ENCODE assay signal across 8 cellular contexts in genomic region chr3:29282431-29283296, GRCh38. TPM values are rescaled to one million over a fixed set of nuclear protein-coding genes. Genes with fewer than 3 reads are reported as not detected.
A peak's percentile ranks its signal among the peaks of the same experiment; 100 is the strongest.
DNase-seq lines count a peak whose midpoint lies in the region; ATAC-seq and TF ChIP-seq lines count a peak whose summit lies in the region.

No MANE protein-coding gene starts in this region.

- no peak for TF ChIP-seq POLR2A in ovary (IDR thresholded peaks at IDR 0.05)

- no peaks in the 10 kb centered on the region for H3K9me3 ChIP-seq in DND-41 (ENCODE audit: insufficient read depth, low read length, severe bottlenecking)
- H3K9me3 ChIP-seq in ovary: no peaks in the 10 kb centered on the region
- no peaks in the 10 kb centered on the region for H3K9me3 ChIP-seq in mucosa of descending colon

- H3K4me1 ChIP-seq in DND-41 (ENCODE audit: insufficient read depth, low read length): peaks cover 29% of the 10 kb centered on the region
- peaks cover 4% of the 10 kb centered on the region for H3K4me1 ChIP-seq in ovary (ENCODE audit: insufficient read depth)
- no peaks in the 10 kb centered on the region for H3K4me1 ChIP-seq in mucosa of descending colon (ENCODE audit: low read depth)

- H3K36me3 ChIP-seq in DND-41 (ENCODE audit: insufficient read depth, low read length) (no peaks in the 10 kb centered on the region), ovary (no peaks in the 10 kb centered on the region), mucosa of descending colon (ENCODE audit: low read depth) (no peaks in the 10 kb centered on the region)

- 2 to 6% (median 3%) methylated on average over 14 of the region's 14 CpGs for WGBS in ovary, 3 donors

- H3K4me3 ChIP-seq in DND-41 (ENCODE audit: low read depth in 1 of 2, low read length in 2 of 2): peak overlapping the region in 1 of 2 experiments; percentile 59; a peak in 2 of 4 replicates
- H3K4me3 ChIP-seq in ovary: peak overlapping the region; percentile 53
- no peak overlapping the region for H3K4me3 ChIP-seq in mucosa of descending colon

- H4K20me1 ChIP-seq in DND-41 (ENCODE audit: insufficient read depth, low read length): no peaks in the 10 kb centered on the region

- no peaks in the 10 kb centered on the region for H3K36me3 Mint-ChIP-seq in endothelial cell (ENCODE audit: low read depth, unreplicated experiment)

- ATAC-seq in DND-41 (ENCODE audit: insufficient read depth, low read depth): no peak
- ATAC-seq in sciatic nerve: no peak
- ATAC-seq in HG03159 (IDR thresholded peaks at IDR 0.05; ENCODE audit: unreplicated experiment): no peak
- no peak for ATAC-seq in mucosa of descending colon

- H3K27me3 ChIP-seq in DND-41 (ENCODE audit: insufficient read depth, low read length, poor library complexity): no peaks in the 10 kb centered on the region
- no peaks in the 10 kb centered on the region for H3K27me3 ChIP-seq in ovary

- H3K27ac ChIP-seq in DND-41 (ENCODE audit: low read length) (no peak overlapping the region), ovary (peak overlapping the region; percentile 51 to 79)

- H3K9ac ChIP-seq in DND-41 (ENCODE audit: low read depth, low read length): no peak overlapping the region

- intact Hi-C loops in ovary (cut with DNase I): loop anchor here in 2 of 4 donors (5.0 to 10.0 kb wide), 3 partner anchors 50 to 482 kb away; no protein-coding TSS in a partner anchor
- intact Hi-C loops in sciatic nerve (cut with DNase I): no loop called here
- intact Hi-C loops in mucosa of descending colon (cut with DNase I, micrococcal nuclease): loop anchor here in 1 of 2 donors (10.0 kb wide), 2 partner anchors 412 to 482 kb away; no protein-coding TSS in a partner anchor

- H2AFZ ChIP-seq in DND-41 (ENCODE audit: low read depth, low read length): peak overlapping the region; percentile 85; the same call in 1 of the 2 replicates

- peak overlapping the region; percentile 92 for H3K27ac Mint-ChIP-seq in endothelial cell (ENCODE audit: unreplicated experiment)

- peaks cover 2% of the 10 kb centered on the region for H3K27me3 Mint-ChIP-seq in endothelial cell (ENCODE audit: unreplicated experiment)

- no peak for TF ChIP-seq CTCF in DND-41 (IDR thresholded peaks at IDR 0.05; ENCODE audit: borderline replicate concordance, extremely low read depth, low read length, poor library complexity, severe bottlenecking)
- no peak for TF ChIP-seq CTCF in endothelial cell (IDR thresholded peaks at IDR 0.05; ENCODE audit: unreplicated experiment)
- TF ChIP-seq CTCF in ovary (IDR thresholded peaks at IDR 0.05): no peak
- no peak for TF ChIP-seq CTCF in mucosa of descending colon (IDR thresholded peaks at IDR 0.05)

- peaks cover 53% of the 10 kb centered on the region for H3K4me1 Mint-ChIP-seq in endothelial cell (ENCODE audit: unreplicated experiment)

- peak overlapping the region; percentile 76; the same call in 1 of the 2 replicates for H3K4me2 ChIP-seq in DND-41 (ENCODE audit: insufficient read depth, low read length)

- DNase-seq in DND-41: no peak
- peak; percentile 44 for DNase-seq in NCI-H226
- no peak for DNase-seq in endothelial cell (ENCODE audit: low spot score)
- DNase-seq in ovary: peak in 2 of 5 donors; percentile 17 to 19
- no peak for DNase-seq in sciatic nerve (ENCODE audit: low spot score)
- no peak for DNase-seq in AML-193 (lab: John Stamatoyannopoulos, UW)
- no peak for DNase-seq in mucosa of descending colon

- no peaks in the 10 kb centered on the region for H3K9me3 Mint-ChIP-seq in endothelial cell (ENCODE audit: unreplicated experiment)

- peak overlapping the region; percentile 94 for H3K4me3 Mint-ChIP-seq in endothelial cell (ENCODE audit: unreplicated experiment)

- no peaks in the 10 kb centered on the region for H3K79me2 ChIP-seq in DND-41 (ENCODE audit: insufficient read depth, low read length)

- no peak for TF ChIP-seq EP300 in ovary (IDR thresholded peaks at IDR 0.05)

RNA-seq across cellular contexts. Expression of gene RBMS3, which starts 1.8 kb away (rescaled TPM):
- total RNA-seq in endothelial cell (ENCODE audit: unreplicated experiment): 30.9 TPM
- total RNA-seq in ovary: 10 to 100 TPM; 41.7 to 79.2 (median 67.2) TPM
- 10 to 100 TPM; 11.6 to 17.1 TPM for polyA plus RNA-seq in ovary
- total RNA-seq in sciatic nerve: 161 TPM
- total RNA-seq in mucosa of descending colon: 10 to 100 TPM in 2 of 3 donors, 1 to 10 TPM in 1; 4.6 to 53.6 (median 11.7) TPM
